In genomic region chr10:47230482-47230881, GRCh38 we compare ENCODE assay signal across 1 cellular context.
TF ChIP-seq lines count a peak whose summit lies in the region.

No MANE protein-coding gene starts in this region.

TF ChIP-seq in GM23338, 12 proteins besides CTCF, POLR2A, EP300 and RAD21 (continued from another document):
- no peak for TF ChIP-seq ZNF331 (CRISPR knock-in tag; IDR thresholded peaks at IDR 0.05; ENCODE audit: low read depth)
